In the genomic region with DNA sequence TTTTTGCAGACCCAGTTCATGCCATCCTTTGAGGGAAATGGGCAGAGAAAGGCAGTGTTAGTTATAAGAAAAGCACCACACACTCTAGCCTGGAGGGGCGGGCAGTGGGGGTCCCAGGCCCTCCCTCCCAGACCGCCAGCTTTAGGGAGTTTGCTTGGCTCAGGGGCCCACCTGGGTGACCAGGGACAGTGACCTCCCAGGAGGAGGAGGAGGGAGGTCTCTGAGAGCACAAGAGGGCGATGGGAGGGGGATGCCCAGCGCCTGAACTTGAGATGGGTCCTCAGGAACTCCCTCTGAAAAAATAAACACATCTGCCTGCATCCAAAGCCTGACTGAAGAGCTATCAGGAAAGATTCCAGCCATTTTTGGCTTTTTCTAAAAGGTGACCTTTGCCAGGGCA, we compare ENCODE assay signal across 11 cellular contexts. TPM values are rescaled to one million over a fixed set of nuclear protein-coding genes. Genes with fewer than 3 reads are reported as not detected.
DNase-seq lines count a peak whose midpoint lies in the region; ATAC-seq and TF ChIP-seq lines count a peak whose summit lies in the region.
"Had no signal": no experiment of that assay in that cellular context is flagged by ENCODE, and none has a peak within 500 bp of the region (broad histone marks: within the 10 kb centered on the region; RNA-seq: fewer than 3 reads in every experiment).

No MANE protein-coding gene starts in this region.

- no peaks in the 10 kb centered on the region for H3K9me3 ChIP-seq in BLaER1 treated with 17β-estradiol and CSF1 and Interleukin-3, amounts not matched to agents 10 nM and 100 nM (replicated peaks in 1 of 11)
- H3K9me3 ChIP-seq in skeletal muscle satellite cell (replicated peaks; ENCODE audit: low read length) = no peaks in the 10 kb centered on the region
- H3K9me3 ChIP-seq: adrenal gland had no signal

- H3K36me3 ChIP-seq in BLaER1 treated with 17β-estradiol and CSF1 and Interleukin-3, amounts not matched to agents 10 nM and 100 nM = peaks cover under 1 to 13% (median 6%) of the 10 kb centered on the region in 11 experiments; a peak in 12 of 22 replicates
- no peaks in the 10 kb centered on the region for H3K36me3 ChIP-seq in skeletal muscle satellite cell (ENCODE audit: insufficient read depth, low read length)
- H3K36me3 ChIP-seq: adrenal gland had no signal

- no peaks in the 10 kb centered on the region for H3K27me3 ChIP-seq in BLaER1 treated with 17β-estradiol and CSF1 and Interleukin-3, amounts not matched to agents 10 nM and 100 nM
- H3K27me3 ChIP-seq in skeletal muscle satellite cell (ENCODE audit: control insufficient read depth, insufficient read depth, low read length) = no peaks in the 10 kb centered on the region
- H3K27me3 ChIP-seq: adrenal gland had no signal

- peaks cover 69 to 79% (median 76%) of the 10 kb centered on the region in 10 experiments for H3K4me1 ChIP-seq in BLaER1 treated with 17β-estradiol and CSF1 and Interleukin-3, amounts not matched to agents 10 nM and 100 nM
- H3K4me1 ChIP-seq in skeletal muscle satellite cell (ENCODE audit: control insufficient read depth, insufficient read depth, low read length) = peaks cover 59% of the 10 kb centered on the region

- H4K20me1 ChIP-seq in BLaER1 treated with 17β-estradiol and CSF1 and Interleukin-3, amounts not matched to agents 10 nM and 100 nM = peaks cover 0 to 6% (median 0%) of the 10 kb centered on the region in 11 experiments; a peak in 1 of 22 replicates

- TF ChIP-seq CTCF in RWPE1 (conservative IDR thresholded peaks at IDR 0.05; ENCODE audit: low read depth) = no peak

- CTCF ChIA-PET in RWPE1 (lab: Yijun Ruan, JAX) = interaction anchor here (0.9 kb wide), 1 partner anchor 16 kb away, joined by 3 read pairs; no protein-coding TSS in a partner anchor

- POLR2A ChIA-PET in RWPE1 (lab: Yijun Ruan, JAX; ENCODE audit: low non-redundant PET) = no interaction called here

- H3K4me2 ChIP-seq in BLaER1 treated with 17β-estradiol and CSF1 and Interleukin-3, amounts not matched to agents 10 nM and 100 nM = peak overlapping the region; percentile 90 to 99 (median 97)
- peak overlapping the region; percentile 81 for H3K4me2 ChIP-seq in skeletal muscle satellite cell (ENCODE audit: low read length)

- ATAC-seq in HG03442 (IDR thresholded peaks at IDR 0.05; ENCODE audit: unreplicated experiment) = no peak
- ATAC-seq: activated CD8-positive, alpha-beta T cell treated with anti-CD3 and anti-CD28 coated beads, Interleukin-2, amount 10 ng/mL, durations not matched to agents 7 days and 5 days had no signal

- H3K9ac ChIP-seq in BLaER1 treated with 17β-estradiol and CSF1 and Interleukin-3, amounts not matched to agents 10 nM and 100 nM = peak overlapping the region; percentile 33 to 80 (median 71); a peak in 19 of 22 replicates
- H3K9ac ChIP-seq in skeletal muscle satellite cell (ENCODE audit: low read depth, low read length) = peak overlapping the region; percentile 75

- DNase-seq in RWPE1 (ENCODE audit: low spot score) = no peak
- DNase-seq in iPS-NIHi7 (ENCODE audit: extremely low spot score) = peak; percentile 2
- no peak for DNase-seq in NAMALWA (ENCODE audit: low spot score)
- DNase-seq in iPS-NIHi11 (ENCODE audit: low spot score) = no peak
- no peak for DNase-seq in kidney tubule cell (ENCODE audit: low spot score)
- DNase-seq: activated CD8-positive, alpha-beta T cell treated with anti-CD3 and anti-CD28 coated beads, Interleukin-2, amount 10 ng/mL, durations not matched to agents 7 days and 5 days; NCI-H748 treated with DMSO at 0.1 percent for 48 hours had no signal

- H3K4me3 ChIP-seq in BLaER1 treated with 17β-estradiol and CSF1 and Interleukin-3, amounts not matched to agents 10 nM and 100 nM = 0 out of 20 replicates have a peak overlapping the region, but pooled peaks of 1 of the 10 experiments have one; percentile 1
- H3K4me3 ChIP-seq in skeletal muscle satellite cell (ENCODE audit: low read length) = no peak overlapping the region
- H3K4me3 ChIP-seq: adrenal gland had no signal

- H3K27ac ChIP-seq in BLaER1 treated with 17β-estradiol and CSF1 and Interleukin-3, amounts not matched to agents 10 nM and 100 nM = peak overlapping the region in 10 of 11 experiments; percentile 41 to 87 (median 82); a peak in 20 of 22 replicates
- peak overlapping the region; percentile 38 for H3K27ac ChIP-seq in RWPE1

RNA-seq across cellular contexts. Expression of gene TRIM8, which starts 32.6 kb away (rescaled TPM):
- total RNA-seq in skeletal muscle satellite cell (2012; rRNA removed) = 62.9 and 69.2 TPM in 2 replicates

RNA-seq across cellular contexts. Expression of gene ARL3, which starts 37.3 kb away (rescaled TPM):
- total RNA-seq in skeletal muscle satellite cell (2012; rRNA removed) = 4.8 and 6.1 TPM in 2 replicates

RNA-seq across cellular contexts. Expression of gene SFXN2, which starts 37.5 kb away (rescaled TPM):
- 4.4 and 4.6 TPM in 2 replicates for total RNA-seq in skeletal muscle satellite cell (2012; rRNA removed)
